In the genomic region with DNA sequence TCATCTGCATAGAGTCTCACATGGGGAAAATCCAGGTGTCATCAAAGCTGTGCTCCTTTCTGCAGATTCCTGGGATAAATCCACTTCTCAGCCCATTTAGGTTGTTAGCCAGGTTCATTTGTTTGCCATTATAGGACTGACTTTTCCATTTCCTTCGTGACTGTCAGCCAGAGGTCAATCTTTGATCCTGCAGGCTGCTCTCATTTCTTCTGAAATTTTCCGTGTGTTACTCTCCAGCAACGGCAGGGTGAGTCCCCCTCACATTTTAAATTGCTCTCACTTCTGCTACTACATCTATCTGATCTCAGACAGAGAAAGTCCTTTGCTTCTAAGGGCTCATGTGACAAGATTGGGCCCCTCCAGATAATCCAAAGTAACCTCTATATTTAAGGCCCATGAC, we compare ENCODE assay signal across 23 cellular contexts.
A peak's percentile ranks its signal among the peaks of the same experiment; 100 is the strongest.
DNase-seq lines count a peak whose midpoint lies in the region; ATAC-seq, FAIRE-seq and TF ChIP-seq lines count a peak whose summit lies in the region.
"Had no signal": no experiment of that assay in that cellular context is flagged by ENCODE, and none has a peak within 500 bp of the region (broad histone marks: within the 10 kb centered on the region; RNA-seq: fewer than 3 reads in every experiment).

No MANE protein-coding gene starts in this region.

- H4K20me1 ChIP-seq in GM23248 (ENCODE audit: insufficient read depth), result no peaks in the 10 kb centered on the region
- H4K20me1 ChIP-seq in PC-3 (ENCODE audit: low read length), result no peaks in the 10 kb centered on the region
- no peaks in the 10 kb centered on the region for H4K20me1 ChIP-seq in keratinocyte (ENCODE audit: control insufficient read depth, extremely low read depth, insufficient read depth, low read length)

- H3K9me2 ChIP-seq in GM23248 (ENCODE audit: insufficient read depth) (no peaks in the 10 kb centered on the region), PC-3 (replicated peaks; ENCODE audit: low read length) (no peaks in the 10 kb centered on the region)

- dilution Hi-C loops in keratinocyte (cut with MboI; ENCODE audit: extremely low pct_ligation_motif_present, low sequenced_read_pairs), result no loop called here

- H3K79me2 ChIP-seq in GM23248 (ENCODE audit: insufficient read depth), result no peaks in the 10 kb centered on the region
- H3K79me2 ChIP-seq in PC-3 (ENCODE audit: low read length), result no peaks in the 10 kb centered on the region
- no peaks in the 10 kb centered on the region for H3K79me2 ChIP-seq in keratinocyte (ENCODE audit: control insufficient read depth, insufficient read depth, low read length)

- intact Hi-C loops in PC-3 (cut with micrococcal nuclease) (no loop called here), left cardiac atrium (cut with DNase I) (no loop called here)

- H3K9me3 ChIP-seq in GM23248 (ENCODE audit: low read depth) (no peaks in the 10 kb centered on the region), PC-3 (ENCODE audit: low read length) (no peaks in the 10 kb centered on the region), keratinocyte (ENCODE audit: control insufficient read depth, low read depth, low read length) (no peaks in the 10 kb centered on the region)
- H3K9me3 ChIP-seq: HAP-1, neutrophil, Peyer's patch, thyroid gland had no signal

- no peak overlapping the region for H2AFZ ChIP-seq in GM23248
- peak overlapping the region; percentile 38; the same call in 1 of the 2 replicates for H2AFZ ChIP-seq in PC-3 (ENCODE audit: low read length)
- H2AFZ ChIP-seq in keratinocyte (ENCODE audit: control insufficient read depth, low read length), result peak overlapping the region; percentile 8

- no peaks in the 10 kb centered on the region for H3K9me1 ChIP-seq in keratinocyte (ENCODE audit: control insufficient read depth, extremely low read depth, insufficient read depth, low read length)

- ATAC-seq in PC-3, result no peak
- no peak for ATAC-seq in left cardiac atrium
- ATAC-seq: left lobe of liver; stimulated activated naive CD8-positive, alpha-beta T cell treated with anti-CD3 and anti-CD28 coated beads, Interleukin-15, Interleukin-2, amounts not matched to agents 100 U/mL and 50 U/mL, for 24 hours had no signal

- WGBS in GM23248 (ENCODE audit: low coverage in 1 of 2, low lambda C conversion rate in 2 of 2, missing lambda C conversion rate in 2 of 2), 2 experiments, result 61 to 71% methylated on average over 3 of the region's 3 CpGs

- peaks cover 25% of the 10 kb centered on the region for H3F3A ChIP-seq in GM23248 (ENCODE audit: insufficient read depth)
- no peaks in the 10 kb centered on the region for H3F3A ChIP-seq in PC-3 (ENCODE audit: low read length, unreplicated experiment)

- POLR2A ChIA-PET in PC-3 (lab: Charles Lee; ENCODE audit: unreplicated experiment), result no interaction called here

- H3K4me1 ChIP-seq in GM23248 (ENCODE audit: insufficient read depth), result peaks cover 18% of the 10 kb centered on the region
- H3K4me1 ChIP-seq in PC-3 (ENCODE audit: insufficient read depth, low read length), result 0 out of 2 replicates have a peak, but pooled peaks cover 5% of the 10 kb centered on the region
- H3K4me1 ChIP-seq in keratinocyte (ENCODE audit: control insufficient read depth, extremely low read depth, insufficient read depth, low read length), result peaks cover 2% of the 10 kb centered on the region
- H3K4me1 ChIP-seq: HAP-1, Peyer's patch, thyroid gland had no signal

- no peaks in the 10 kb centered on the region for H3K27me3 ChIP-seq in GM23248 (replicated peaks; ENCODE audit: insufficient read depth)
- no peaks in the 10 kb centered on the region for H3K27me3 ChIP-seq in PC-3 (ENCODE audit: low read length)
- H3K27me3 ChIP-seq in keratinocyte (ENCODE audit: control insufficient read depth, extremely low read depth, insufficient read depth, low read length), result no peaks in the 10 kb centered on the region
- H3K27me3 ChIP-seq: neutrophil, Peyer's patch, SJSA1, thyroid gland had no signal

- H3K4me2 ChIP-seq in GM23248 (ENCODE audit: unreplicated experiment), result no peak overlapping the region
- no peak overlapping the region for H3K4me2 ChIP-seq in PC-3 (ENCODE audit: low read length)
- H3K4me2 ChIP-seq in keratinocyte (ENCODE audit: control insufficient read depth, extremely low read depth, insufficient read depth, low read depth, low read length), result no peak overlapping the region

- no TSS peak for BruUV-seq in PC-3 (replicated peaks; lab: Mats Ljungman, UMichigan)

- no peaks in the 10 kb centered on the region for H3K36me3 ChIP-seq in GM23248 (ENCODE audit: low read depth)
- no peaks in the 10 kb centered on the region for H3K36me3 ChIP-seq in PC-3 (ENCODE audit: low read depth, low read length)
- H3K36me3 ChIP-seq in keratinocyte (ENCODE audit: control insufficient read depth in 2 of 2, extremely low read depth in 1 of 2, insufficient read depth in 2 of 2, low read length in 2 of 2), result no peaks in the 10 kb centered on the region
- H3K36me3 ChIP-seq: HAP-1, neutrophil, Peyer's patch, SJSA1, thyroid gland had no signal

- H3K4me3 ChIP-seq in GM23248 (no peak overlapping the region), PC-3 (ENCODE audit: low read length) (no peak overlapping the region), keratinocyte (ENCODE audit: control insufficient read depth in 2 of 3, extremely low read depth in 1 of 3, insufficient read depth in 2 of 3, low read depth in 1 of 3, low read length in 3 of 3) (no peak overlapping the region)
- H3K4me3 ChIP-seq: HAP-1, Peyer's patch, SJSA1, thyroid gland had no signal

- no peak overlapping the region for H3K9ac ChIP-seq in GM23248
- no peak overlapping the region for H3K9ac ChIP-seq in PC-3 (ENCODE audit: low read length)
- H3K9ac ChIP-seq in keratinocyte (ENCODE audit: control insufficient read depth, extremely low read depth, insufficient read depth, low read length), result no peak overlapping the region

- DNase-seq in ELR (ENCODE audit: low read depth) (peak; percentile 30), GM23248 (peak; percentile 3), PC-3 (no peak), keratinocyte (ENCODE audit: low read depth, low spot score) (no peak), left cardiac atrium (no peak), mucosa of gallbladder (ENCODE audit: low spot score) (no peak), NCI-H524 treated with DMSO at 0.1 percent for 48 hours (lab: John Stamatoyannopoulos, UW) (no peak), caudate nucleus (lab: John Stamatoyannopoulos, UW) (no peak)
- DNase-seq: activated CD4-positive, alpha-beta memory T cell treated with anti-CD3 and anti-CD28 coated beads, Interleukin-2, amount 10 ng/mL, durations not matched to agents 7 days and 5 days; activated naive CD4-positive, alpha-beta T cell treated with Interleukin-2 at 50 U/mL for 16 hours; activated T-cell treated with anti-CD3 and anti-CD28 coated beads for 4 hours; anterior cingulate cortex; erythroblast; NCI-H1417; NCI-H774; Peyer's patch; small intestine; stimulated activated naive CD8-positive, alpha-beta T cell treated with anti-CD3 and anti-CD28 coated beads, Interleukin-15, Interleukin-2, amounts not matched to agents 100 U/mL and 50 U/mL, for 24 hours; thyroid gland had no signal

- no peak for FAIRE-seq in keratinocyte (lab: Jason Lieb, UNC)

- no peak for TF ChIP-seq CTCF in PC-3 (conservative IDR thresholded peaks at IDR 0.05; ENCODE audit: low read depth, low read length)
- no peak for TF ChIP-seq CTCF in keratinocyte (optimal IDR thresholded peaks at IDR 0.05 in 1 of 3, IDR thresholded peaks at IDR 0.05 in 1 of 3, conservative IDR thresholded peaks at IDR 0.05 in 1 of 3; ENCODE audit: extremely low read depth in 1 of 3, insufficient read depth in 2 of 3, low read length in 3 of 3)

- in situ Hi-C loops in GM23248 (cut with MboI), result no loop called here

- CTCF ChIA-PET in PC-3 (lab: Charles Lee), result no interaction called here

- H3K27ac ChIP-seq in GM23248 (no peak overlapping the region), PC-3 (ENCODE audit: low read length) (no peak overlapping the region), keratinocyte (ENCODE audit: control insufficient read depth, insufficient read depth, low read length) (no peak overlapping the region), caudate nucleus (ENCODE audit: low read depth, low read length) (no peak overlapping the region)
- H3K27ac ChIP-seq: neutrophil, Peyer's patch, SJSA1, thyroid gland had no signal

Comparison
In these comparisons a context has a peak if more than half of its experiments do, and no peak if none do; other contexts are left out.
1. DNase-seq: peak in ELR (single experiment) and GM23248 (single experiment); none in PC-3 (single experiment), keratinocyte (single experiment), left cardiac atrium (single experiment), mucosa of gallbladder (single experiment), NCI-H524 treated with DMSO at 0.1 percent for 48 hours (single experiment) and caudate nucleus (0 of 61).